ENCODE assay signal across 8 cellular contexts in genomic region chr1:86704972-86705632, GRCh38. TPM values are rescaled to one million over a fixed set of nuclear protein-coding genes. Genes with fewer than 3 reads are reported as not detected.
DNase-seq lines count a peak whose midpoint lies in the region; ATAC-seq lines count a peak whose summit lies in the region.

No MANE protein-coding gene starts in this region.

- peak overlapping the region; percentile 97 for H3K27ac ChIP-seq in epithelial cell of prostate

- peak overlapping the region; percentile 98 for H3K27ac Mint-ChIP-seq in activated CD4-positive, alpha-beta memory T cell treated with anti-CD3 and anti-CD28 coated beads for 36 hours

- peak; percentile 12 for ATAC-seq in GM18520 (IDR thresholded peaks at IDR 0.05; ENCODE audit: unreplicated experiment)
- ATAC-seq in HG03045 (IDR thresholded peaks at IDR 0.05; ENCODE audit: unreplicated experiment) = peak; percentile 35

- CTCF ChIA-PET in activated CD4-positive, alpha-beta memory T cell treated with anti-CD3 and anti-CD28 coated beads for 36 hours (lab: Charles Lee) = interaction anchor here (0.6 to 4.3 kb wide), 20 partner anchors 10 to 391 kb away, joined by 3 to 31 read pairs (median 4); partner anchors contain the start of genes HS2ST1 and SELENOF

- H3K4me1 Mint-ChIP-seq in activated CD4-positive, alpha-beta memory T cell treated with anti-CD3 and anti-CD28 coated beads for 36 hours (ENCODE audit: low read depth) = peaks cover 43% of the 10 kb centered on the region

- H3K36me3 Mint-ChIP-seq in activated CD4-positive, alpha-beta memory T cell treated with anti-CD3 and anti-CD28 coated beads for 36 hours = peaks cover 7% of the 10 kb centered on the region

- POLR2A ChIA-PET in activated CD4-positive, alpha-beta memory T cell treated with anti-CD3 and anti-CD28 coated beads for 36 hours (lab: Charles Lee) = interaction anchor here (0.6 to 3.8 kb wide), 11 partner anchors 10 to 629 kb away, joined by 3 to 34 read pairs (median 5); partner anchors contain the start of genes HS2ST1, ODF2L and SELENOF

- H3K9me3 Mint-ChIP-seq in activated CD4-positive, alpha-beta memory T cell treated with anti-CD3 and anti-CD28 coated beads for 36 hours = no peaks in the 10 kb centered on the region

- peak overlapping the region; percentile 100 for H3K4me3 Mint-ChIP-seq in activated CD4-positive, alpha-beta memory T cell treated with anti-CD3 and anti-CD28 coated beads for 36 hours

- intact Hi-C loops in activated CD4-positive, alpha-beta memory T cell treated with anti-CD3 and anti-CD28 coated beads for 36 hours (cut with micrococcal nuclease) = loop anchor here (1.0 to 10.0 kb wide), 9 partner anchors 9 to 630 kb away; partner anchors contain the start of genes HS2ST1, ODF2L and SELENOF

- H3K27me3 Mint-ChIP-seq in activated CD4-positive, alpha-beta memory T cell treated with anti-CD3 and anti-CD28 coated beads for 36 hours = no peaks in the 10 kb centered on the region

- DNase-seq in Ammon's horn (ENCODE audit: low spot score) (peak; percentile 62), NCI-H2171 treated with DMSO at 0.1 percent for 48 hours (lab: John Stamatoyannopoulos, UW) (peak; percentile 36), epithelial cell of prostate (ENCODE audit: low read depth, low spot score) (no peak), midbrain (lab: John Stamatoyannopoulos, UW) (peak; percentile 59)
- peak; percentile 51 for DNase-seq in activated CD4-positive, alpha-beta memory T cell treated with anti-CD3 and anti-CD28 coated beads for 36 hours
- peak in 5 of 6 experiments; percentile 20 to 49 (median 39) for DNase-seq in stimulated activated naive CD4-positive, alpha-beta T cell (lab: John Stamatoyannopoulos, UW)

RNA-seq across cellular contexts. Expression of gene SH3GLB1, which starts 0.7 kb away (rescaled TPM):
- total RNA-seq in activated CD4-positive, alpha-beta memory T cell treated with anti-CD3 and anti-CD28 coated beads for 36 hours = 10 to 100 TPM; 64.3 to 65.3 TPM
